ENCODE assay signal across 19 cellular contexts in genomic region chr4:71602271-71602890, GRCh38.
DNase-seq lines count a peak whose midpoint lies in the region; ATAC-seq and TF ChIP-seq lines count a peak whose summit lies in the region.
"Had no signal": no experiment of that assay in that cellular context is flagged by ENCODE, and none has a peak within 500 bp of the region (broad histone marks: within the 10 kb centered on the region; RNA-seq: fewer than 3 reads in every experiment).

No MANE protein-coding gene starts in this region.

- intact Hi-C loops in colonic mucosa (cut with DNase I) (no loop called here), stomach (cut with DNase I; ENCODE audit: low total_unique reads) (no loop called here), right lobe of liver (cut with DNase I) (no loop called here)

- no peak for TF ChIP-seq POLR2A in stomach (IDR thresholded peaks at IDR 0.05)
- TF ChIP-seq POLR2A in right lobe of liver (IDR thresholded peaks at IDR 0.05), result no peak

- no peaks in the 10 kb centered on the region for H3K27me3 ChIP-seq in BLaER1 treated with 17β-estradiol and CSF1 and Interleukin-3, amounts not matched to agents 10 nM and 100 nM
- no peaks in the 10 kb centered on the region for H3K27me3 ChIP-seq in colonic mucosa
- no peaks in the 10 kb centered on the region for H3K27me3 ChIP-seq in stomach
- H3K27me3 ChIP-seq in right lobe of liver, result no peaks in the 10 kb centered on the region
- H3K27me3 ChIP-seq: neutrophil had no signal

- H3K9me3 ChIP-seq in BLaER1 treated with 17β-estradiol and CSF1 and Interleukin-3, amounts not matched to agents 10 nM and 100 nM (replicated peaks in 1 of 11), result peaks cover 3 to 9% (median 5%) of the 10 kb centered on the region in 11 experiments; a peak in 15 of 22 replicates
- no peaks in the 10 kb centered on the region for H3K9me3 ChIP-seq in colonic mucosa
- H3K9me3 ChIP-seq in stomach, result no peaks in the 10 kb centered on the region
- H3K9me3 ChIP-seq in right lobe of liver, result no peaks in the 10 kb centered on the region
- H3K9me3 ChIP-seq: neutrophil had no signal

- peak overlapping the region; percentile 11 to 75 (median 53); a peak in 19 of 22 replicates for H3K4me2 ChIP-seq in BLaER1 treated with 17β-estradiol and CSF1 and Interleukin-3, amounts not matched to agents 10 nM and 100 nM

- peaks cover 14 to 33% (median 21%) of the 10 kb centered on the region in 10 experiments; a peak in 18 of 20 replicates for H3K4me1 ChIP-seq in BLaER1 treated with 17β-estradiol and CSF1 and Interleukin-3, amounts not matched to agents 10 nM and 100 nM
- H3K4me1 ChIP-seq in colonic mucosa (no peaks in the 10 kb centered on the region), stomach (peaks cover 0 to 18% (median 2%) of the 10 kb centered on the region in 4 donors), right lobe of liver (no peaks in the 10 kb centered on the region)

- TF ChIP-seq CTCF in colonic mucosa (IDR thresholded peaks at IDR 0.05), result no peak
- no peak for TF ChIP-seq CTCF in stomach (IDR thresholded peaks at IDR 0.05)
- TF ChIP-seq CTCF in right lobe of liver (IDR thresholded peaks at IDR 0.05), result no peak

- peak; percentile 19 for DNase-seq in LoVo (ENCODE audit: low spot score)
- DNase-seq in colonic mucosa, result no peak
- peak; percentile 55 for DNase-seq in non-pigmented ciliary epithelial cell (ENCODE audit: low read depth)
- DNase-seq in NCI-H69 (lab: John Stamatoyannopoulos, UW), result no peak
- DNase-seq in stomach, result no peak
- DNase-seq in right lobe of liver, result no peak
- DNase-seq: activated CD4-positive, CD25-positive, alpha-beta regulatory T cell; activated CD8-positive, alpha-beta T cell treated with anti-CD3 and anti-CD28 coated beads, Interleukin-2, amount 10 ng/mL, durations not matched to agents 7 days and 5 days; COR-L47; NCI-H1092; NCI-H526; right cardiac atrium; SHP77 treated with DMSO at 0.1 percent for 48 hours; stimulated activated naive CD4-positive, alpha-beta T cell had no signal

- no peak for TF ChIP-seq EP300 in stomach (IDR thresholded peaks at IDR 0.05)

- no peaks in the 10 kb centered on the region for H3K36me3 ChIP-seq in BLaER1 treated with 17β-estradiol and CSF1 and Interleukin-3, amounts not matched to agents 10 nM and 100 nM
- no peaks in the 10 kb centered on the region for H3K36me3 ChIP-seq in colonic mucosa
- no peaks in the 10 kb centered on the region for H3K36me3 ChIP-seq in stomach
- H3K36me3 ChIP-seq in right lobe of liver, result no peaks in the 10 kb centered on the region
- H3K36me3 ChIP-seq: neutrophil had no signal

- H3K9ac ChIP-seq in BLaER1 treated with 17β-estradiol and CSF1 and Interleukin-3, amounts not matched to agents 10 nM and 100 nM, result no peak overlapping the region
- H3K9ac ChIP-seq in colonic mucosa (ENCODE audit: low read depth in 2 of 2, low read length in 2 of 2), result no peak overlapping the region

- no peak overlapping the region for H3K4me3 ChIP-seq in BLaER1 treated with 17β-estradiol and CSF1 and Interleukin-3, amounts not matched to agents 10 nM and 100 nM
- no peak overlapping the region for H3K4me3 ChIP-seq in colonic mucosa
- H3K4me3 ChIP-seq in stomach, result no peak overlapping the region
- H3K4me3 ChIP-seq in right lobe of liver, result no peak overlapping the region
- H3K4me3 ChIP-seq: K562 had no signal

- H4K20me1 ChIP-seq in BLaER1 treated with 17β-estradiol and CSF1 and Interleukin-3, amounts not matched to agents 10 nM and 100 nM, result no peaks in the 10 kb centered on the region

- H3K27ac ChIP-seq in BLaER1 treated with 17β-estradiol and CSF1 and Interleukin-3, amounts not matched to agents 10 nM and 100 nM, result peak overlapping the region in 4 of 11 experiments; percentile 1 to 38 (median 26); a peak in 4 of 22 replicates
- H3K27ac ChIP-seq in colonic mucosa (peak overlapping the region; percentile 0), stomach (no peak overlapping the region), right lobe of liver (no peak overlapping the region)
- H3K27ac ChIP-seq: neutrophil had no signal

- ATAC-seq in HG03432 (IDR thresholded peaks at IDR 0.05; ENCODE audit: unreplicated experiment) (no peak), right lobe of liver (no peak)
- ATAC-seq: activated CD8-positive, alpha-beta T cell treated with anti-CD3 and anti-CD28 coated beads, Interleukin-2, amount 10 ng/mL, durations not matched to agents 7 days and 5 days; HCT116; K562; right cardiac atrium had no signal

- WGBS in stomach, 5 donors, result 64 to 82% (median 68%) methylated on average over 6 of the region's 6 CpGs
- WGBS in right lobe of liver (ENCODE audit: insufficient coverage, low coverage, low lambda C conversion rate, missing lambda C conversion rate), result 72% methylated on average over 4 of the region's 6 CpGs

Comparison
In these comparisons a context has a peak if more than half of its experiments do, and no peak if none do; other contexts are left out.
1. DNase-seq: peak in LoVo (single experiment) and non-pigmented ciliary epithelial cell (single experiment); none in colonic mucosa (single experiment), NCI-H69 (single experiment), stomach (single experiment) and right lobe of liver (0 of 3).